19 cellular contexts compared by ENCODE assay signal in the genomic region with DNA sequence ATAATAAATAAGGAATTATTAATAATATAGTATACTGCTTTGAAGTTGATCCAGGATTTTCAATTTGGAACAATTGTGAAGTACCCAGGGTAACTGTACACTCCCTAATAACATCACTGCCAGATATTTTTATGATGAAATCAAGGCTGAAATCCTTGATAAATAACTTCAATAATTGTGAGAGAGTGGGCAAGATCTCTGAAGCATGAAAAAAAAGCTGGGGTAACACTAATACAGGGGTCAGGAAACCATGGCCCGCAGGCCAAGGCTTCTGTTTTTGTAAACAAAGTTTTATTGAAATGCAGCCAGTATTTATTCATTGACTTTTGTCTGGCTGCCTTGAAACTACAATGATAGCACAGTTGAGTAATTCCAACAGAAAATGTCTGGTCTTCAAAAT.
"Had no signal": no experiment of that assay in that cellular context is flagged by ENCODE, and none has a peak within 500 bp of the region (broad histone marks: within the 10 kb centered on the region; RNA-seq: fewer than 3 reads in every experiment).

No MANE protein-coding gene starts in this region.

- H3K27ac ChIP-seq: adrenal gland, body of pancreas had no signal

- H3K27me3 ChIP-seq: adrenal gland, body of pancreas had no signal

- H3K4me3 ChIP-seq: adrenal gland, body of pancreas had no signal

- H3K9me3 ChIP-seq: body of pancreas had no signal

- DNase-seq: activated CD4-positive, alpha-beta T cell treated with anti-CD3 and anti-CD28 coated beads for 48 hours; activated CD4-positive, alpha-beta T cell treated with anti-CD3 and anti-CD28 coated beads, Interleukin-2, amount 50 U/mL, for 4 hours; activated CD4-positive, CD25-positive, alpha-beta regulatory T cell treated with anti-CD3 and anti-CD28 coated beads, Interleukin-2, amount 50 U/mL, for 72 hours; activated CD8-positive, alpha-beta memory T cell treated with anti-CD3 and anti-CD28 coated beads, Interleukin-2, amount 50 U/mL, for 48 hours; activated CD8-positive, alpha-beta T cell treated with anti-CD3 and anti-CD28 coated beads, Interleukin-2, amount 10 ng/mL, durations not matched to agents 7 days and 5 days; activated naive CD4-positive, alpha-beta T cell treated with anti-CD3 and anti-CD28 coated beads, Interleukin-2, amount 50 U/mL, for 16 hours; activated naive CD8-positive, alpha-beta T cell treated with anti-CD3 and anti-CD28 coated beads, Interleukin-2, amount 10 ng/mL, durations not matched to agents 7 days and 5 days; activated T-cell treated with anti-CD3 and anti-CD28 coated beads, Interleukin-2, amount 50 U/mL, for 1 hour; aorta; body of pancreas; KG1; NCI-H1092 treated with DMSO at 0.1 percent for 48 hours; NCI-H1436; NCI-H187; NCI-H2081; SHP77 treated with DMSO at 0.1 percent for 48 hours; T-helper 17 cell; T-helper 9 cell had no signal

- H3K36me3 ChIP-seq: adrenal gland had no signal

- ATAC-seq: activated CD8-positive, alpha-beta T cell treated with anti-CD3 and anti-CD28 coated beads, Interleukin-2, amount 10 ng/mL, durations not matched to agents 7 days and 5 days; body of pancreas; T-helper 17 cell had no signal
